Comparison of ENCODE assay signal across 12 cellular contexts in the genomic region with DNA sequence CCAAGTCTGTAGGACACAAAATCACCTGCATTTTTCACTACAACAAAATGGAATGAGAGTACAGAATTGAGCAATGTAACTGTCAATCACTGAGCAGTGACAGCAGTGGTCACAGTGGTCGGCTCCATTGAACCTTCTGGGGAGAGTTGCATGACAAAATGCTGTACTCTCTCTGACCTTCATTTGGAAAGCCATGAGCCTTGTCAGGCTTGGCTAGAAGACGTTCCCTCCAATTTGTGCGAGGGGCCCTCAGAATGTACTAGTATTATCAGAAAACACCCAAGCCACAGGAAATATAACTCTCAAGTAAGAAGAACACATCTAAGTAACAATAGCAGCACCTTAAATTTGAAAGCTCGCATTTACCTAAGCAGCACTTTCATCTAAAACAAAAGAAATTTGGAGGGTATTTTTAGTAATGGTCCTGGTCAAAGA.
DNase-seq lines count a peak whose midpoint lies in the region; ATAC-seq, FAIRE-seq and TF ChIP-seq lines count a peak whose summit lies in the region.
"Had no signal": no experiment of that assay in that cellular context is flagged by ENCODE, and none has a peak within 500 bp of the region (broad histone marks: within the 10 kb centered on the region; RNA-seq: fewer than 3 reads in every experiment).

No MANE protein-coding gene starts in this region.

- H3K27ac ChIP-seq in K562 (ENCODE audit: extremely low read depth, low read depth, low read length), result peak overlapping the region; percentile 6; the same call in 1 of the 3 replicates
- no peak overlapping the region for H3K27ac ChIP-seq in PC-3 (ENCODE audit: low read length)
- H3K27ac ChIP-seq in brain microvascular endothelial cell, result no peak overlapping the region
- H3K27ac ChIP-seq: spleen had no signal

- TF ChIP-seq RAD21 in K562 (CRISPR knock-in tag; conservative IDR thresholded peaks at IDR 0.05 in 1 of 2, IDR thresholded peaks at IDR 0.05 in 1 of 2), result no peak

- intact Hi-C loops in K562 (cut with micrococcal nuclease) (no loop called here), PC-3 (cut with micrococcal nuclease) (no loop called here)

- peaks cover 4% of the 10 kb centered on the region for H3F3A ChIP-seq in PC-3 (ENCODE audit: low read length, unreplicated experiment)

- no peaks in the 10 kb centered on the region for H3K36me3 ChIP-seq in K562 (ENCODE audit: control insufficient read depth, insufficient read depth, low read length)
- no peaks in the 10 kb centered on the region for H3K36me3 ChIP-seq in PC-3 (ENCODE audit: low read depth, low read length)
- H3K36me3 ChIP-seq in brain microvascular endothelial cell (replicated peaks), result no peaks in the 10 kb centered on the region
- H3K36me3 ChIP-seq: spleen had no signal

- peak; percentile 69 for FAIRE-seq in K562 (lab: Jason Lieb, UNC)

- BruUV-seq in K562 (replicated peaks; lab: Mats Ljungman, UMichigan) (no TSS peak), PC-3 (replicated peaks; lab: Mats Ljungman, UMichigan) (no TSS peak)

- H3K9me3 ChIP-seq in K562 (replicated peaks; ENCODE audit: control insufficient read depth, insufficient read depth, low read depth, low read length) (no peaks in the 10 kb centered on the region), PC-3 (ENCODE audit: low read length) (no peaks in the 10 kb centered on the region)

- H3K9ac ChIP-seq in K562 (ENCODE audit: insufficient read depth in 1 of 2, low read depth in 2 of 2, low read length in 2 of 2) (no peak overlapping the region), PC-3 (ENCODE audit: low read length) (no peak overlapping the region)

- H3K4me3 ChIP-seq in K562 (no peak overlapping the region), PC-3 (ENCODE audit: low read length) (no peak overlapping the region), brain microvascular endothelial cell (ENCODE audit: low read depth, low read length) (no peak overlapping the region)
- H3K4me3 ChIP-seq: spleen had no signal

- no peak for TF ChIP-seq POLR2A in K562 (conservative IDR thresholded peaks at IDR 0.05)

- in situ Hi-C loops in K562 (cut with MboI) (no loop called here), brain microvascular endothelial cell (cut with HindIII; ENCODE audit: low pct_ligation_motif_present, low sequenced_read_pairs) (no loop called here)

- POLR2A ChIA-PET in K562 (lab: Yijun Ruan, JAX) (no interaction called here), PC-3 (lab: Charles Lee; ENCODE audit: unreplicated experiment) (no interaction called here)

- WGBS in K562 (ENCODE audit: insufficient coverage, low coverage, missing lambda C conversion rate), result 13% methylated on average over 4 of the region's 4 CpGs

- H3K79me2 ChIP-seq in K562 (ENCODE audit: control insufficient read depth, insufficient read depth, low read length) (no peaks in the 10 kb centered on the region), PC-3 (ENCODE audit: low read length) (no peaks in the 10 kb centered on the region)

- ATAC-seq in GM18870 (IDR thresholded peaks at IDR 0.05; ENCODE audit: unreplicated experiment) (peak; percentile 88), GM21576 (IDR thresholded peaks at IDR 0.05; ENCODE audit: unreplicated experiment) (peak; percentile 91), HG03097 (IDR thresholded peaks at IDR 0.05; ENCODE audit: low FRiP score, unreplicated experiment) (peak; percentile 86), K562 (peak; percentile 64), PC-3 (no peak)
- ATAC-seq: T-helper 17 cell had no signal

- no peak for TF ChIP-seq CTCF in K562 (IDR thresholded peaks at IDR 0.05 in 2 of 3, conservative IDR thresholded peaks at IDR 0.05 in 1 of 3; ENCODE audit: insufficient read depth in 2 of 3, low read depth in 1 of 3, low read length in 3 of 3)
- TF ChIP-seq CTCF in PC-3 (conservative IDR thresholded peaks at IDR 0.05; ENCODE audit: low read depth, low read length), result no peak
- TF ChIP-seq CTCF in brain microvascular endothelial cell (IDR thresholded peaks at IDR 0.05; ENCODE audit: low read depth, low read length, missing control alignments), result no peak

- CTCF ChIA-PET in K562 (lab: Yijun Ruan, JAX; ENCODE audit: low intra/inter-chr PET ratio) (no interaction called here), PC-3 (lab: Charles Lee) (no interaction called here)

- no peaks in the 10 kb centered on the region for H3K9me1 ChIP-seq in K562 (ENCODE audit: control insufficient read depth, insufficient read depth, low read length)

- no peaks in the 10 kb centered on the region for H3K9me2 ChIP-seq in PC-3 (replicated peaks; ENCODE audit: low read length)

- H3K4me2 ChIP-seq in K562 (ENCODE audit: insufficient read depth, low read length), result no peak overlapping the region
- no peak overlapping the region for H3K4me2 ChIP-seq in PC-3 (ENCODE audit: low read length)

- H3K27me3 ChIP-seq in K562 (ENCODE audit: control insufficient read depth in 2 of 2, insufficient read depth in 2 of 2, low read length in 2 of 2) (no peaks in the 10 kb centered on the region), PC-3 (ENCODE audit: low read length) (no peaks in the 10 kb centered on the region), brain microvascular endothelial cell (replicated peaks) (no peaks in the 10 kb centered on the region)
- H3K27me3 ChIP-seq: spleen had no signal

- no peak for TF ChIP-seq EP300 in K562 (IDR thresholded peaks at IDR 0.05; ENCODE audit: low read length)

- H2AFZ ChIP-seq in K562 (ENCODE audit: low read depth, low read length), result peak overlapping the region; percentile 25
- H2AFZ ChIP-seq in PC-3 (ENCODE audit: low read length), result no peak overlapping the region

- peak in 2 of 4 experiments; percentile 12 to 35 for DNase-seq in K562 (ENCODE audit: extremely low read depth in 1 of 4, low spot score in 3 of 4)
- DNase-seq in PC-3, result no peak
- no peak for DNase-seq in anterior cingulate cortex (lab: John Stamatoyannopoulos, UW)
- DNase-seq in brain microvascular endothelial cell, result no peak
- no peak for DNase-seq in SW480 (ENCODE audit: low spot score)
- DNase-seq: activated CD8-positive, alpha-beta memory T cell treated with anti-CD3 and anti-CD28 coated beads, Interleukin-2, amount 50 U/mL, for 4 hours; nephron progenitor cell; spleen; T-helper 17 cell had no signal

- H4K20me1 ChIP-seq in K562 (replicated peaks; ENCODE audit: control insufficient read depth, insufficient read depth, low read length), result no peaks in the 10 kb centered on the region
- no peaks in the 10 kb centered on the region for H4K20me1 ChIP-seq in PC-3 (ENCODE audit: low read length)

- peaks cover 0 to 21% of the 10 kb centered on the region in 2 experiments; a peak in 3 of 5 replicates for H3K4me1 ChIP-seq in K562 (replicated peaks in 1 of 2; ENCODE audit: control insufficient read depth in 2 of 2, insufficient read depth in 2 of 2, low read length in 2 of 2)
- peaks cover 18% of the 10 kb centered on the region for H3K4me1 ChIP-seq in PC-3 (ENCODE audit: insufficient read depth, low read length)

TF ChIP-seq in K562, 482 proteins besides CTCF, POLR2A, EP300 and RAD21 (continues in another document):
- TF ChIP-seq CTBP1 (IDR thresholded peaks at IDR 0.05; ENCODE audit: borderline replicate concordance) (no peak), MEF2A (IDR thresholded peaks at IDR 0.05; ENCODE audit: control insufficient read depth, low read depth, low read length) (no peak), MEIS2 (IDR thresholded peaks at IDR 0.05; ENCODE audit: partially characterized antibody) (peak; percentile 67), ETV1 (tag; conservative IDR thresholded peaks at IDR 0.05; ENCODE audit: low read depth) (no peak), CEBPB (tag; IDR thresholded peaks at IDR 0.05) (peak; percentile 54; the same call in 1 of the 2 replicates), ZNF77 (CRISPR knock-in tag; IDR thresholded peaks at IDR 0.05) (no peak), SAFB (IDR thresholded peaks at IDR 0.05; ENCODE audit: borderline replicate concordance, low read depth, low read length) (no peak), MAZ (CRISPR knock-in tag; conservative IDR thresholded peaks at IDR 0.05 in 1 of 2, IDR thresholded peaks at IDR 0.05 in 1 of 2) (no peak), ZNF644 (tag; IDR thresholded peaks at IDR 0.05; ENCODE audit: low read depth) (no peak)
- TF ChIP-seq, protein P1, sequence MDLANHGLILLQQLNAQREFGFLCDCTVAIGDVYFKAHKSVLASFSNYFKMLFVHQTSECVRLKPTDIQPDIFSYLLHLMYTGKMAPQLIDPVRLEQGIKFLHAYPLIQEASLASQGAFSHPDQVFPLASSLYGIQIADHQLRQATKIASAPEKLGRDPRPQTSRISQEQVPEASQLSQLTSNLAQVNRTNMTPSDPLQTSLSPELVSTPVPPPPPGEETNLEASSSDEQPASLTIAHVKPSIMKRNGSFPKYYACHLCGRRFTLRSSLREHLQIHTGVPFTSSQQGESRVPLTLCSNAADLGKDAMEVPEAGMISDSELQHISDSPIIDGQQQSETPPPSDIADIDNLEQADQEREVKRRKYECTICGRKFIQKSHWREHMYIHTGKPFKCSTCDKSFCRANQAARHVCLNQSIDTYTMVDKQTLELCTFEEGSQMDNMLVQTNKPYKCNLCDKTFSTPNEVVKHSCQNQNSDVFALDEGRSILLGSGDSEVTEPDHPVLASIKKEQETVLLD (IDR thresholded peaks at IDR 0.05), result no peak
- TF ChIP-seq, protein P2, sequence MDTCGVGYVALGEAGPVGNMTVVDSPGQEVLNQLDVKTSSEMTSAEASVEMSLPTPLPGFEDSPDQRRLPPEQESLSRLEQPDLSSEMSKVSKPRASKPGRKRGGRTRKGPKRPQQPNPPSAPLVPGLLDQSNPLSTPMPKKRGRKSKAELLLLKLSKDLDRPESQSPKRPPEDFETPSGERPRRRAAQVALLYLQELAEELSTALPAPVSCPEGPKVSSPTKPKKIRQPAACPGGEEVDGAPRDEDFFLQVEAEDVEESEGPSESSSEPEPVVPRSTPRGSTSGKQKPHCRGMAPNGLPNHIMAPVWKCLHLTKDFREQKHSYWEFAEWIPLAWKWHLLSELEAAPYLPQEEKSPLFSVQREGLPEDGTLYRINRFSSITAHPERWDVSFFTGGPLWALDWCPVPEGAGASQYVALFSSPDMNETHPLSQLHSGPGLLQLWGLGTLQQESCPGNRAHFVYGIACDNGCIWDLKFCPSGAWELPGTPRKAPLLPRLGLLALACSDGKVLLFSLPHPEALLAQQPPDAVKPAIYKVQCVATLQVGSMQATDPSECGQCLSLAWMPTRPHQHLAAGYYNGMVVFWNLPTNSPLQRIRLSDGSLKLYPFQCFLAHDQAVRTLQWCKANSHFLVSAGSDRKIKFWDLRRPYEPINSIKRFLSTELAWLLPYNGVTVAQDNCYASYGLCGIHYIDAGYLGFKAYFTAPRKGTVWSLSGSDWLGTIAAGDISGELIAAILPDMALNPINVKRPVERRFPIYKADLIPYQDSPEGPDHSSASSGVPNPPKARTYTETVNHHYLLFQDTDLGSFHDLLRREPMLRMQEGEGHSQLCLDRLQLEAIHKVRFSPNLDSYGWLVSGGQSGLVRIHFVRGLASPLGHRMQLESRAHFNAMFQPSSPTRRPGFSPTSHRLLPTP (IDR thresholded peaks at IDR 0.05; ENCODE audit: borderline replicate concordance, extremely low read depth, insufficient read length), result no peak
